In the genomic region with DNA sequence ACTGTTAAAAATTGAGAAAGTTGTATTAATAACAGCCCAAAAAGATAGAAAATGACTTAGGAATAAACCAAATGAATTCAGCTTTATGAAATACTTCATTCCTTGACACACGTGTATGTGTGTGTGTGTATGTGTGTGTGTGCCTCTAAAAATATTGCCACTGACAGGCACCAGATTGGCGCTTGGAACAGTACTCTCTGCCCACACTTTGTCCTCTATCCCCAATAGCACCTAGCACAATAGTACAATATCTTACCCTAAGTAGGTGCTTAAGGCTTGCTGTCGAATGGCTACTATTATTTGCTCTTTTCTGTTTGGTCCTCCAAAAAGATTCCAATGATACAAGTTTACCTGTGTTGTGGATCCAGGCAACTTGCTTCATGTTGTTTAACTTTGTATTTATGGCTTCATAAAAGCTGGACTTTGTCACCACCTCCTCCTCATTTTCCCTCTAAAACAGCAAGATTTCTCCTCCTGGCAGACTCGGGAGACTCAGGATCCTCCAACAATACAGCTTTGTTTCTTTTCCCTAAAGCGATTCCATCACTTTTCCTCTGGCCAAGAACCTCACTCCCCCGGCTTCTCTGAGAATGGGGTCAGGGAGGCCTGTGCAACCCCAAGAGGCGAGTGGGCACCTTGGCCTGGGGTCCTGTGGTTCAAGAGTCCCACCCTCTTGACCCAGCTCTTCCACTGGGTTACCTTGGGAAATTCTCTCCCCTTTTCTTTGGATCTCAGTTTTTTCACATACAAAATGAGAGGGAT, we compare ENCODE assay signal across 1 cellular context.
TF ChIP-seq lines count a peak whose summit lies in the region.

No MANE protein-coding gene starts in this region.

TF ChIP-seq in H1, 55 proteins besides CTCF, POLR2A, EP300 and RAD21 (continued from another document):
- TF ChIP-seq NANOG (IDR thresholded peaks at IDR 0.05; ENCODE audit: insufficient read depth, low read depth, low read length, poor library complexity, severe bottlenecking), result no peak
- no peak for TF ChIP-seq RFX5 (IDR thresholded peaks at IDR 0.05; ENCODE audit: borderline replicate concordance, low read depth, low read length)
- TF ChIP-seq KDM4A (IDR thresholded peaks at IDR 0.05; ENCODE audit: low read depth, low read length, severe bottlenecking), result no peak
- TF ChIP-seq HDAC2 (IDR thresholded peaks at IDR 0.05; ENCODE audit: borderline replicate concordance in 1 of 2, low read depth in 2 of 2, low read length in 2 of 2), result no peak
- no peak for TF ChIP-seq GABPA (IDR thresholded peaks at IDR 0.05; ENCODE audit: borderline replicate concordance, insufficient read depth, low read length)
- no peak for TF ChIP-seq TAF7 (optimal IDR thresholded peaks at IDR 0.05; ENCODE audit: borderline replicate concordance, low read depth, low read length)
- TF ChIP-seq KDM5A (IDR thresholded peaks at IDR 0.05; ENCODE audit: low read length), result no peak
- TF ChIP-seq, protein P1, sequence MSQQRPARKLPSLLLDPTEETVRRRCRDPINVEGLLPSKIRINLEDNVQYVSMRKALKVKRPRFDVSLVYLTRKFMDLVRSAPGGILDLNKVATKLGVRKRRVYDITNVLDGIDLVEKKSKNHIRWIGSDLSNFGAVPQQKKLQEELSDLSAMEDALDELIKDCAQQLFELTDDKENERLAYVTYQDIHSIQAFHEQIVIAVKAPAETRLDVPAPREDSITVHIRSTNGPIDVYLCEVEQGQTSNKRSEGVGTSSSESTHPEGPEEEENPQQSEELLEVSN (IDR thresholded peaks at IDR 0.05), result no peak
- TF ChIP-seq SIRT6 (IDR thresholded peaks at IDR 0.05; ENCODE audit: low read length), result no peak
- TF ChIP-seq SP4 (IDR thresholded peaks at IDR 0.05; ENCODE audit: low read length), result no peak
- no peak for TF ChIP-seq RNF2 (IDR thresholded peaks at IDR 0.05; ENCODE audit: borderline replicate concordance, low read depth, low read length, missing control alignments, poor library complexity, severe bottlenecking)
